In genomic region chr17:28902819-28903545, GRCh38 we compare ENCODE assay signal across 1 cellular context.
TF ChIP-seq lines count a peak whose summit lies in the region.

Gene DHRS13, minus strand, starts transcription at chr17:28903079. Its CDS starts 135 bp downstream, at chr17:28902944.

TF ChIP-seq in HepG2, 621 proteins besides CTCF, POLR2A, EP300 and RAD21 (continued from another document and continues in another):
- TF ChIP-seq ZBTB10 (CRISPR knock-in tag; IDR thresholded peaks at IDR 0.05; ENCODE audit: borderline replicate concordance), result 0 out of 2 replicates have a peak, but pooled peaks have one; percentile 14
- no peak; the same call in 1 of the 2 replicates for TF ChIP-seq HOXD1 (CRISPR knock-in tag; IDR thresholded peaks at IDR 0.05)
- peak; percentile 53; the same call in 1 of the 2 replicates for TF ChIP-seq ZNF121 (CRISPR knock-in tag; IDR thresholded peaks at IDR 0.05)
- peak; percentile 91 for TF ChIP-seq SALL1 (CRISPR knock-in tag; IDR thresholded peaks at IDR 0.05)
- TF ChIP-seq RFX5 (IDR thresholded peaks at IDR 0.05; ENCODE audit: low read depth, low read length), result 0 out of 2 replicates have a peak, but pooled peaks have one; percentile 26
- TF ChIP-seq FOSL1 (CRISPR knock-in tag; IDR thresholded peaks at IDR 0.05; ENCODE audit: borderline replicate concordance), result no peak
- no peak for TF ChIP-seq PRPF4 (IDR thresholded peaks at IDR 0.05; ENCODE audit: low read depth, low read length, poor library complexity, severe bottlenecking)
- TF ChIP-seq GATAD1 (CRISPR knock-in tag; IDR thresholded peaks at IDR 0.05), result peak; percentile 75; the same call in 1 of the 2 replicates
- no peak; the same call in 1 of the 2 replicates for TF ChIP-seq NCOR1 (IDR thresholded peaks at IDR 0.05; ENCODE audit: borderline replicate concordance, low read length)
- TF ChIP-seq NONO (IDR thresholded peaks at IDR 0.05), result no peak
- peak; percentile 96 for TF ChIP-seq NONO (CRISPR knock-in tag; conservative IDR thresholded peaks at IDR 0.05)
- peak; percentile 43; the same call in 1 of the 2 replicates for TF ChIP-seq ETV5 (CRISPR knock-in tag; IDR thresholded peaks at IDR 0.05; ENCODE audit: borderline replicate concordance)
- no peak for TF ChIP-seq MED8 (CRISPR knock-in tag; IDR thresholded peaks at IDR 0.05; ENCODE audit: insufficient replicate concordance)
- TF ChIP-seq ZSCAN25 (CRISPR knock-in tag; IDR thresholded peaks at IDR 0.05), result peak; percentile 71
- TF ChIP-seq ZNF318 (CRISPR knock-in tag; IDR thresholded peaks at IDR 0.05), result 0 out of 2 replicates have a peak, but pooled peaks have one; percentile 82
- no peak for TF ChIP-seq ATM (IDR thresholded peaks at IDR 0.05; ENCODE audit: borderline replicate concordance)
- TF ChIP-seq BORCS8-MEF2B (CRISPR knock-in tag; IDR thresholded peaks at IDR 0.05), result peak; percentile 98
- TF ChIP-seq ZNF782 (CRISPR knock-in tag; IDR thresholded peaks at IDR 0.05; ENCODE audit: borderline replicate concordance), result 0 out of 2 replicates have a peak, but pooled peaks have one; percentile 21
- peak; percentile 64; the same call in 1 of the 2 replicates for TF ChIP-seq MTERF4 (CRISPR knock-in tag; IDR thresholded peaks at IDR 0.05)
- peak; percentile 83 for TF ChIP-seq GMEB2 (CRISPR knock-in tag; IDR thresholded peaks at IDR 0.05; ENCODE audit: low read depth)
- no peak for TF ChIP-seq RARG (CRISPR knock-in tag; IDR thresholded peaks at IDR 0.05; ENCODE audit: low read depth)
- TF ChIP-seq RERE (CRISPR knock-in tag; IDR thresholded peaks at IDR 0.05; ENCODE audit: low read depth), result 0 out of 2 replicates have a peak, but pooled peaks have one; percentile 44
- TF ChIP-seq ZNF207 (IDR thresholded peaks at IDR 0.05; ENCODE audit: borderline replicate concordance), result no peak
- TF ChIP-seq BCL6 (CRISPR knock-in tag; IDR thresholded peaks at IDR 0.05), result peak; percentile 32; the same call in 1 of the 2 replicates
- peak; percentile 96 for TF ChIP-seq ZFX (CRISPR knock-in tag; IDR thresholded peaks at IDR 0.05; ENCODE audit: low read depth)
- 0 out of 2 replicates have a peak, but pooled peaks have one; percentile 18 for TF ChIP-seq POGK (CRISPR knock-in tag; conservative IDR thresholded peaks at IDR 0.05)
